Comparison of ENCODE assay signal across 8 cellular contexts in the genomic region with DNA sequence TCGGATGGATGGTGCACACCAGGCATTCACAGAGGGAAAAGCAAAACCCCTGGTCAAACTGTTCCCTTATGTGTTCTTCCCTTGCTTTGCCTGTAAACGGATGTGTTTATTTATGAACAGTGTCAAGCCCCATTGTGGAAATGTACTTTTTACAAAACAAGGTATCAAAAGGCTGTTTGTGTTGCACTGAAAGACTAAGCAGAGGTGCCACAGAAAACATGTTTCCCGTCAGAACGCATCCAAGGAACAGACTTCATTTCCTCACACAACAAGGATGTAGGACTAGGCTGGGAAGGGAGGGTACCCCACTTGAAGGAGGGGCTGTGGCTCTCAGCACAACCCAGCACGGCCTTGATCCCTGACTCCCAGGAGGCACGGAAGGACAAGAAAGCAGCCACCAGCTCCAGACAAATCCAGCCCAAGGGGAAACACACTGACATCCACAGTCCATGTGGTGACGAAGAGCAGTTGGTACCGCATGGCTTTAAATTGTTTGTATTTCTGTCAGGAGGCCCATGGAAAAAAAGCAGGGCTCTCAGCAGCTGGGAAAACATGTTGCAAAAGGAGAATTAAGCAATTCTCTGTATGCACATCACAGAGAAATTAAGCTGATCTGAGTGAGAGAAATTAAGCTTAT.
A peak's percentile ranks its signal among the peaks of the same experiment; 100 is the strongest.
DNase-seq lines count a peak whose midpoint lies in the region; ATAC-seq and TF ChIP-seq lines count a peak whose summit lies in the region.

No MANE protein-coding gene starts in this region.

- H3K27me3 Mint-ChIP-seq in naive thymus-derived CD4-positive, alpha-beta T cell: peaks cover 0 to 10% (median 0%) of the 10 kb centered on the region in 5 donors

- peak; percentile 34 for DNase-seq in AG08395 (ENCODE audit: low spot score)
- DNase-seq in LHCN-M2 (ENCODE audit: low read depth): peak; percentile 95
- peak; percentile 82 for DNase-seq in coronary artery (ENCODE audit: low spot score)
- no peak for DNase-seq in naive thymus-derived CD4-positive, alpha-beta T cell
- DNase-seq in SW480 (ENCODE audit: low spot score): no peak
- no peak for DNase-seq in NCI-H526 treated with DMSO at 0.1 percent for 48 hours (lab: John Stamatoyannopoulos, UW)

- no peaks in the 10 kb centered on the region for H3K27me3 ChIP-seq in naive thymus-derived CD4-positive, alpha-beta T cell (ENCODE audit: control insufficient read depth in 2 of 2, insufficient read depth in 2 of 2, low read length in 2 of 2)

- peak overlapping the region; percentile 64 for H3K4me3 ChIP-seq in coronary artery
- peak overlapping the region; percentile 60 for H3K4me3 ChIP-seq in naive thymus-derived CD4-positive, alpha-beta T cell (ENCODE audit: low read length)

- TF ChIP-seq CTCF in coronary artery (IDR thresholded peaks at IDR 0.05): no peak

- no peak for ATAC-seq in naive thymus-derived CD4-positive, alpha-beta T cell
- ATAC-seq in HG02678 (IDR thresholded peaks at IDR 0.05; ENCODE audit: unreplicated experiment) (no peak), GM18858 (IDR thresholded peaks at IDR 0.05; ENCODE audit: unreplicated experiment) (no peak)

- no peaks in the 10 kb centered on the region for H3K36me3 ChIP-seq in naive thymus-derived CD4-positive, alpha-beta T cell (ENCODE audit: control insufficient read depth in 2 of 3, insufficient read depth in 3 of 3, low read length in 3 of 3)

- H3K4me1 ChIP-seq in naive thymus-derived CD4-positive, alpha-beta T cell (ENCODE audit: control insufficient read depth in 2 of 2, insufficient read depth in 2 of 2, low read length in 2 of 2): peaks cover 53 to 88% of the 10 kb centered on the region in 2 donors

- intact Hi-C loops in naive thymus-derived CD4-positive, alpha-beta T cell (cut with micrococcal nuclease): loop anchor here (1.0 to 2.0 kb wide), 8 partner anchors 8 to 299 kb away; a partner anchor contains a TSS

- peak overlapping the region; percentile 89 to 99 (median 94) for H3K27ac Mint-ChIP-seq in naive thymus-derived CD4-positive, alpha-beta T cell

- no peaks in the 10 kb centered on the region for H3K9me3 ChIP-seq in naive thymus-derived CD4-positive, alpha-beta T cell (ENCODE audit: control insufficient read depth in 2 of 3, low read length in 3 of 3)

- no peaks in the 10 kb centered on the region for H3K9me3 Mint-ChIP-seq in naive thymus-derived CD4-positive, alpha-beta T cell

- peak overlapping the region; percentile 95 to 96 for H3K27ac ChIP-seq in coronary artery
- H3K27ac ChIP-seq in naive thymus-derived CD4-positive, alpha-beta T cell (ENCODE audit: low read depth, low read length): peak overlapping the region; percentile 86

- CTCF ChIA-PET in naive thymus-derived CD4-positive, alpha-beta T cell (lab: Charles Lee): interaction anchor here (1.0 to 3.0 kb wide), 3 partner anchors 30 to 200 kb away, joined by 3 to 18 read pairs (median 5); no protein-coding TSS in a partner anchor

- H3K4me1 Mint-ChIP-seq in naive thymus-derived CD4-positive, alpha-beta T cell: peaks cover 84 to 100% (median 93%) of the 10 kb centered on the region in 7 donors

- peak overlapping the region; percentile 88 to 99 (median 96) for H3K4me3 Mint-ChIP-seq in naive thymus-derived CD4-positive, alpha-beta T cell

- POLR2A ChIA-PET in naive thymus-derived CD4-positive, alpha-beta T cell (lab: Charles Lee): interaction anchor here (1.0 to 18.7 kb wide), 5 partner anchors 2 to 86 kb away, joined by 3 to 177 read pairs (median 4); a partner anchor contains a TSS

- H3K36me3 Mint-ChIP-seq in naive thymus-derived CD4-positive, alpha-beta T cell: peaks cover 0 to 30% (median 2%) of the 10 kb centered on the region in 5 donors

Comparison
In these comparisons a context has a peak if more than half of its experiments do, and no peak if none do; other contexts are left out.
1. DNase-seq: peak in AG08395 (single experiment), LHCN-M2 (single experiment) and coronary artery (single experiment); none in naive thymus-derived CD4-positive, alpha-beta T cell (0 of 9), SW480 (single experiment) and NCI-H526 treated with DMSO at 0.1 percent for 48 hours (single experiment).